Comparison of ENCODE assay signal across 9 cellular contexts in genomic region chr10:103637855-103638561, GRCh38.
DNase-seq lines count a peak whose midpoint lies in the region; ATAC-seq lines count a peak whose summit lies in the region.
"Had no signal": no experiment of that assay in that cellular context is flagged by ENCODE, and none has a peak within 500 bp of the region (broad histone marks: within the 10 kb centered on the region; RNA-seq: fewer than 3 reads in every experiment).

No MANE protein-coding gene starts in this region.

- no peaks in the 10 kb centered on the region for H3K27me3 ChIP-seq in iPS-15b (ENCODE audit: control insufficient read depth, insufficient read depth, low read length)

- ATAC-seq in HG03439 (IDR thresholded peaks at IDR 0.05; ENCODE audit: unreplicated experiment) (no peak), HG03175 (IDR thresholded peaks at IDR 0.05; ENCODE audit: unreplicated experiment) (no peak)
- ATAC-seq: stimulated activated naive B cell treated with anti-CD40 and anti-IgM and Interleukin-4, amounts not matched to agents 10 μg/mL and 1 μg/mL and 100 μg/mL, for 72 hours had no signal

- H3K9ac ChIP-seq in iPS-15b (ENCODE audit: low read depth, low read length) = peak overlapping the region; percentile 32

- peaks cover 3% of the 10 kb centered on the region for H3K36me3 ChIP-seq in iPS-15b (ENCODE audit: control insufficient read depth, insufficient read depth, low read length)

- no peaks in the 10 kb centered on the region for H3K9me3 ChIP-seq in iPS-15b (ENCODE audit: control insufficient read depth, insufficient read depth, low read length)

- no peak overlapping the region for H3K4me3 ChIP-seq in iPS-15b (ENCODE audit: low read depth, low read length)
- H3K4me3 ChIP-seq in skeletal muscle cell (ENCODE audit: low read depth, low read length) = no peak overlapping the region

- H3K4me1 ChIP-seq in iPS-15b (ENCODE audit: control insufficient read depth, insufficient read depth, low read length) = peaks cover 10% of the 10 kb centered on the region

- DNase-seq in Daoy (ENCODE audit: low read depth) (peak; percentile 23), cerebellar nuclear complex (lab: John Stamatoyannopoulos, UW) (peak; percentile 84 to 85), skeletal muscle cell (ENCODE audit: low read depth) (peak; percentile 72), superior temporal gyrus (ENCODE audit: extremely low spot score) (no peak), DMS153 (lab: John Stamatoyannopoulos, UW) (no peak)
- DNase-seq: stimulated activated naive B cell treated with anti-CD40 and anti-IgM and Interleukin-4, amounts not matched to agents 10 μg/mL and 1 μg/mL and 100 μg/mL, for 72 hours had no signal

Comparison
In these comparisons a context has a peak if more than half of its experiments do, and no peak if none do; other contexts are left out.
1. DNase-seq: peak in Daoy (single experiment), cerebellar nuclear complex (2 of 2) and skeletal muscle cell (single experiment); none in superior temporal gyrus (single experiment) and DMS153 (single experiment).